Comparison of ENCODE assay signal across 8 cellular contexts in genomic region chr9:69120380-69121154, GRCh38. TPM values are rescaled to one million over a fixed set of nuclear protein-coding genes. Genes with fewer than 3 reads are reported as not detected.
DNase-seq lines count a peak whose midpoint lies in the region; ATAC-seq and TF ChIP-seq lines count a peak whose summit lies in the region.

No MANE protein-coding gene starts in this region.

- H3K4me2 ChIP-seq in BLaER1 = peak overlapping the region; percentile 89

- ATAC-seq in Panc1 (peak; percentile 78), HG03025 (IDR thresholded peaks at IDR 0.05; ENCODE audit: low FRiP score, unreplicated experiment) (no peak)

- in situ Hi-C loops in Panc1 (cut with HindIII; ENCODE audit: low pct_unique_long_range_greater_than_20kb, low sequenced_read_pairs) = no loop called here

- H3K9ac ChIP-seq in BLaER1 = peak overlapping the region; percentile 77
- peak overlapping the region; percentile 64 for H3K9ac ChIP-seq in endodermal cell (ENCODE audit: extremely low read depth, low read length, poor library complexity, severe bottlenecking)

- DNase-seq in H7 = peak; percentile 93
- no peak for DNase-seq in Panc1 (ENCODE audit: low read depth, low spot score)
- peak; percentile 95 for DNase-seq in endodermal cell
- DNase-seq in mucosa of gallbladder (ENCODE audit: low spot score) = peak; percentile 84
- DNase-seq in vagina (ENCODE audit: extremely low spot score in 2 of 2) = no peak
- no peak for DNase-seq in NCI-H524 treated with DMSO at 0.1 percent for 48 hours (lab: John Stamatoyannopoulos, UW)

- peaks cover 24% of the 10 kb centered on the region for H3K4me1 ChIP-seq in BLaER1
- H3K4me1 ChIP-seq in Panc1 (ENCODE audit: control insufficient read depth, insufficient read depth, low read length) = peaks cover 3% of the 10 kb centered on the region; the same call in 1 of the 2 replicates
- H3K4me1 ChIP-seq in endodermal cell (ENCODE audit: control insufficient read depth, insufficient read depth, low read length) = no peaks in the 10 kb centered on the region
- H3K4me1 ChIP-seq in vagina = peaks cover 17% of the 10 kb centered on the region

- no peak for TF ChIP-seq POLR2A in vagina (IDR thresholded peaks at IDR 0.05)

- intact Hi-C loops in Panc1 (cut with micrococcal nuclease; ENCODE audit: unreplicated experiment) = loop anchor here (5.0 kb wide), 1 partner anchor 57 kb away; no protein-coding TSS in a partner anchor
- intact Hi-C loops in vagina (cut with DNase I) = no loop called here

- POLR2A ChIA-PET in Panc1 (lab: Charles Lee) = no interaction called here

- CTCF ChIA-PET in Panc1 (lab: Charles Lee) = no interaction called here

- peaks cover 15% of the 10 kb centered on the region for H3K4me1 Mint-ChIP-seq in endodermal cell

- H3K27ac Mint-ChIP-seq in endodermal cell = peak overlapping the region; percentile 95

- H3K9me3 ChIP-seq in BLaER1 (no peaks in the 10 kb centered on the region), Panc1 (ENCODE audit: control insufficient read depth, insufficient read depth, low read depth, low read length) (no peaks in the 10 kb centered on the region), endodermal cell (ENCODE audit: control insufficient read depth, low read length) (no peaks in the 10 kb centered on the region), vagina (no peaks in the 10 kb centered on the region)

- H3K36me3 Mint-ChIP-seq in endodermal cell (ENCODE audit: low read depth) = no peaks in the 10 kb centered on the region

- WGBS in endodermal cell (ENCODE audit: insufficient coverage in 1 of 2, insufficient read length in 1 of 2), 2 experiments = 25 to 33% methylated on average over 15 to 23 of the region's 27 CpGs

- H3K9me3 Mint-ChIP-seq in endodermal cell = no peaks in the 10 kb centered on the region

- H3K27ac ChIP-seq in BLaER1 (peak overlapping the region; percentile 79; the same call in 1 of the 2 replicates), Panc1 (ENCODE audit: low read length) (peak overlapping the region; percentile 59), endodermal cell (ENCODE audit: low read depth, low read length) (peak overlapping the region; percentile 71), vagina (peak overlapping the region; percentile 80)

- H3K4me3 Mint-ChIP-seq in endodermal cell = peak overlapping the region; percentile 86

- no peaks in the 10 kb centered on the region for H4K20me1 ChIP-seq in BLaER1

- TF ChIP-seq CTCF in Panc1 (IDR thresholded peaks at IDR 0.05) (no peak), endodermal cell (conservative IDR thresholded peaks at IDR 0.05) (no peak), vagina (IDR thresholded peaks at IDR 0.05) (no peak)

- H3K27me3 ChIP-seq in BLaER1 = no peaks in the 10 kb centered on the region
- no peaks in the 10 kb centered on the region for H3K27me3 ChIP-seq in H7 (ENCODE audit: control insufficient read depth, insufficient read depth, low read length)
- no peaks in the 10 kb centered on the region for H3K27me3 ChIP-seq in Panc1 (ENCODE audit: control insufficient read depth, insufficient read depth, low read length)
- no peaks in the 10 kb centered on the region for H3K27me3 ChIP-seq in endodermal cell (ENCODE audit: control insufficient read depth, insufficient read depth, low read length, poor library complexity, severe bottlenecking)
- H3K27me3 ChIP-seq in vagina = no peaks in the 10 kb centered on the region

- no TSS peak for BruUV-seq in Panc1 (replicated peaks; lab: Mats Ljungman, UMichigan)

- peak overlapping the region; percentile 84 for H3K4me3 ChIP-seq in BLaER1
- H3K4me3 ChIP-seq in H7 (ENCODE audit: insufficient read depth, low read depth, low read length) = peak overlapping the region; percentile 64
- H3K4me3 ChIP-seq in Panc1 (ENCODE audit: low read depth in 2 of 2, low read length in 2 of 2) = peak overlapping the region; percentile 71 to 87
- peak overlapping the region; percentile 90 for H3K4me3 ChIP-seq in endodermal cell (ENCODE audit: low read length)
- peak overlapping the region; percentile 52 to 93 for H3K4me3 ChIP-seq in vagina

- H3K36me3 ChIP-seq in BLaER1 (no peaks in the 10 kb centered on the region), H7 (replicated peaks; ENCODE audit: control insufficient read depth, insufficient read depth, low read length) (no peaks in the 10 kb centered on the region), Panc1 (ENCODE audit: control insufficient read depth, insufficient read depth, low read length) (no peaks in the 10 kb centered on the region), endodermal cell (ENCODE audit: control insufficient read depth, insufficient read depth, low read length) (no peaks in the 10 kb centered on the region), vagina (no peaks in the 10 kb centered on the region)

- peaks cover 6% of the 10 kb centered on the region for H3K27me3 Mint-ChIP-seq in endodermal cell (ENCODE audit: insufficient read depth)

RNA-seq across cellular contexts. Expression of gene TJP2, which starts 53.5 kb away (rescaled TPM):
- total RNA-seq in H7 (2014; rRNA removed; shearing (Covaris generic)) = 107 and 128 TPM in 2 replicates
- 40.2 TPM for total RNA-seq in Panc1 (2021; ENCODE audit: unreplicated experiment)
- polyA plus RNA-seq in Panc1 (2012; ENCODE audit: insufficient read length) = 19.7 TPM
- 10 to 100 TPM; 45.1 to 53.0 TPM for total RNA-seq in endodermal cell
- 25.6 TPM for polyA plus RNA-seq in endodermal cell (2013, experiment 1 of 2)
- 21.9 TPM for polyA plus RNA-seq in endodermal cell (2013, experiment 2 of 2)
- 116 TPM for total RNA-seq in mucosa of gallbladder
- 68.3 TPM for total RNA-seq in vagina

Comparison
In these comparisons a context has a peak if more than half of its experiments do, and no peak if none do; other contexts are left out.
1. DNase-seq: peak in H7 (single experiment), endodermal cell (single experiment) and mucosa of gallbladder (single experiment); none in Panc1 (single experiment), vagina (0 of 2) and NCI-H524 treated with DMSO at 0.1 percent for 48 hours (single experiment).
2. Peak in every context shown above with its lines, with median percentiles within 50 percentile points of each other: H3K27ac ChIP-seq and H3K4me3 ChIP-seq.